ENCODE assay signal across 9 cellular contexts in the genomic region with DNA sequence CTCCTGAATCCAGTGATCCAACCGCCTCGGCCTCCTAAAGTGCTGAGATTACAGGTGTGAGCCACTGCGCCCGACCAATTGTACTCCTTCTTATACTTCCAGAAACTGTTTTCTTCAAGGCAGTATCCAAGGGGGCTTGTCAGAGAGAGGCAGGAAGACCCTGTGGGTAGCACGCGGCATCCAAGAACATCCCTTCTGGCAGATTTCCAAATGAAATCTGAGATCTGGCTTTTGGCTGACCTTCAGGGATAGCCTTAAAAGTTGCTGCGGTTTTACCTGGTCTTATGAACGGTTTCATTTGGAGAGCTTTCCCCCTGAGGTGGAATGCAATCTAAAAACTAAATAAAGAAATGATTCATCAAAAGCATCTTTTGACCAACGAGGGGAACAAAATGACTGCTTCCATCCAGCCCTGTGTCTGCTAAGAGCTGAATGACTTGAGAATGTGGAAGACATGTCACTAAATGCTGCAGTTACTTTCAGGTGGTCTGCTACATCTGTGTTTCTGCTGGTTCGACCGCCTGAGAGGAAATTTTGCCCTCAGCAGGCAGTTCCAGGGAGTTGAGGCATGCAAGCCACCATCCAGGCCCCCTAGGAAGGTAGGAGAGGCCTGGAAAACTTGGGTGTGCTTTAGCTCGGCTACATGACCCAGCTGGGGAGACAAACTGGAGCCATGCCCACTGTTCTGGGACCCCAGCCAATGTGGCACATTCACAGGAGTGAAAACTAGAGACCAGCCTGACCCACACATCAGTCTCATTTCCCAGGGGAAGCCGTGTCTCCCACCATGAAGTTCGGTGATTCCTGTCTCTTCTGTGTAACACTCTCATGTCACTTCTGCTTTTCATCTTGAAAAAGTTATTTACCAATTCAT.
A peak's percentile ranks its signal among the peaks of the same experiment; 100 is the strongest.
DNase-seq lines count a peak whose midpoint lies in the region; ATAC-seq and TF ChIP-seq lines count a peak whose summit lies in the region.
"Had no signal": no experiment of that assay in that cellular context is flagged by ENCODE, and none has a peak within 500 bp of the region (broad histone marks: within the 10 kb centered on the region; RNA-seq: fewer than 3 reads in every experiment).

No MANE protein-coding gene starts in this region.

- ATAC-seq in GM21390 (IDR thresholded peaks at IDR 0.05; ENCODE audit: unreplicated experiment) (peak; percentile 47), HG03565 (IDR thresholded peaks at IDR 0.05; ENCODE audit: unreplicated experiment) (peak; percentile 69)

- TF ChIP-seq CTCF in HFFc6 (IDR thresholded peaks at IDR 0.05), result no peak

- no peaks in the 10 kb centered on the region; the same call in none of the 2 replicates for H3K27me3 Mint-ChIP-seq in HFFc6 (ENCODE audit: insufficient read depth)

- no peak overlapping the region for H3K4me3 Mint-ChIP-seq in HFFc6

- peak; percentile 9 for DNase-seq in activated CD4-positive, alpha-beta T cell treated with anti-CD3 and anti-CD28 coated beads for 48 hours
- DNase-seq in activated CD4-positive, alpha-beta T cell treated with anti-CD3 and anti-CD28 coated beads for 4 hours, result no peak
- peak; percentile 8 for DNase-seq in renal cortical epithelial cell (ENCODE audit: low read depth)
- no peak for DNase-seq in foreskin melanocyte
- DNase-seq in islet precursor cell, result no peak
- DNase-seq in HFFc6, result no peak
- DNase-seq: activated CD4-positive, alpha-beta T cell treated with anti-CD3 and anti-CD28 coated beads, Interleukin-2, amount 50 U/mL, for 1 hour had no signal

- no peaks in the 10 kb centered on the region; the same call in 1 of the 2 replicates for H3K36me3 Mint-ChIP-seq in HFFc6 (ENCODE audit: low read depth)

- peaks cover 6% of the 10 kb centered on the region; the same call in 1 of the 2 replicates for H3K9me3 Mint-ChIP-seq in HFFc6

- H3K27ac Mint-ChIP-seq in HFFc6, result no peak overlapping the region

- no peaks in the 10 kb centered on the region for H3K4me1 Mint-ChIP-seq in HFFc6 (ENCODE audit: low read depth)

Comparison
In these comparisons a context has a peak if more than half of its experiments do, and no peak if none do; other contexts are left out.
1. DNase-seq: peak in activated CD4-positive, alpha-beta T cell treated with anti-CD3 and anti-CD28 coated beads for 48 hours (single experiment) and renal cortical epithelial cell (single experiment); none in activated CD4-positive, alpha-beta T cell treated with anti-CD3 and anti-CD28 coated beads for 4 hours (0 of 2), foreskin melanocyte (single experiment), islet precursor cell (single experiment) and HFFc6 (single experiment).